In the genomic region with DNA sequence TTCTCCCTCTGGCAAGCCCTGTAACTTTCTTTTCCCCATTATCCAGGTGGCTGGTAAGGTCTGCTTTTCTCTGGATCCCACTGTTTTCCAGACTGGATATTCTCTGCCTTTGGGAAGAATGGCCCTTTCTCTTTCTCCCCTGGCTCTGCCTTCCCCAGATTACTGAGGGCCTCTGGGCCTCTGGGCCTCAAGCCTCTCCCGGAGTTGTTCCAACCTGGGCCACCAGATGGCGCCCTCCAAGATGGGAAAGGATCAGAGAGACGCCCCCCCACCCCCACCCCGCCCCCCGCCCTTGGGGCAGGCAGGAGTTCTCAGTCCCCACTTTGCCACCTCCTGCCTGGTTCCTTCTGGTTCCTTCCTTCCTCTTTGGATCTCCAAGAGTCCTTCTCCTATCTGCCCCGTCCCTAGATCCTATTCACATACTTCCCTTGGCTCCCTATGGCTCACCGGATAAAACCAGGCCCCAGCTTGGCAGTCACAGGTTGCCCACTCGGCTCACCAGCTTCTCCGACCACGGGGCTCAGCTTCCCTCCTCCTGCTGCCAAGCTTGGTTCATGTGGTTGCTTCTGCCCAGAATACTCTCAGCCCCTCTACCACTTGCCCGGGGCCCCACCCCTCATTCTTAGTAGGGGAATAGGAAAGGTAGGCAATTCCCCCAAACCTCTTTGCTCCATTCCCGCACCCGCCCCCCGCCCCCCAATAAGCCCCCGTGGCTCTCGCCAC, we compare ENCODE assay signal across 8 cellular contexts. TPM values are rescaled to one million over a fixed set of nuclear protein-coding genes. Genes with fewer than 3 reads are reported as not detected.
DNase-seq lines count a peak whose midpoint lies in the region; ATAC-seq and TF ChIP-seq lines count a peak whose summit lies in the region.

No MANE protein-coding gene starts in this region.

- no peak overlapping the region for H3K9ac ChIP-seq in iPS-18a (ENCODE audit: low read length)

- no peak for TF ChIP-seq POLR2A in spleen (IDR thresholded peaks at IDR 0.05)

- peak; percentile 65 for TF ChIP-seq CTCF in astrocyte of the cerebellum (IDR thresholded peaks at IDR 0.05; ENCODE audit: low read depth, low read length, missing control alignments)
- peak in 9 of 11 experiments; percentile 39 to 93 (median 89) for TF ChIP-seq CTCF in spleen (IDR thresholded peaks at IDR 0.05 in 8 of 11, conservative IDR thresholded peaks at IDR 0.05 in 3 of 11)

- intact Hi-C loops in spleen (cut with DNase I; ENCODE audit: low total_unique reads) = no loop called here

- DNase-seq in Daoy (ENCODE audit: low read depth) (peak; percentile 75), LHCN-M2 (ENCODE audit: low read depth) (peak; percentile 52), T-helper 22 cell (ENCODE audit: low read depth) (peak; percentile 49), astrocyte of the cerebellum (ENCODE audit: low read depth) (peak; percentile 24), spleen (peak; percentile 87)

- no peak overlapping the region for H3K4me3 ChIP-seq in astrocyte of the cerebellum (ENCODE audit: low read depth, low read length)
- H3K4me3 ChIP-seq in iPS-18a (ENCODE audit: low read length) = peak overlapping the region; percentile 78
- no peak overlapping the region for H3K4me3 ChIP-seq in spleen

- no peaks in the 10 kb centered on the region for H3K36me3 ChIP-seq in iPS-18a (ENCODE audit: control insufficient read depth, low read depth, low read length)
- peaks cover 0 to 41% (median 28%) of the 10 kb centered on the region in 6 donors for H3K36me3 ChIP-seq in spleen

- 31 to 49% (median 44%) methylated on average over 14 to 16 of the region's 16 CpGs for WGBS in spleen, 5 donors

- in situ Hi-C loops in astrocyte of the cerebellum (cut with HindIII; ENCODE audit: low sequenced_read_pairs) = loop anchor here (10.0 kb wide), 1 partner anchor 634 kb away; no protein-coding TSS in a partner anchor

- H3K4me1 ChIP-seq in iPS-18a (ENCODE audit: control insufficient read depth, low read depth, low read length) = peaks cover 22% of the 10 kb centered on the region
- H3K4me1 ChIP-seq in spleen = peaks cover 19 to 37% (median 27%) of the 10 kb centered on the region in 6 donors

- no peaks in the 10 kb centered on the region for H3K9me3 ChIP-seq in iPS-18a (ENCODE audit: control insufficient read depth, low read depth, low read length)
- H3K9me3 ChIP-seq in spleen = no peaks in the 10 kb centered on the region

- H3K27ac ChIP-seq in iPS-18a (ENCODE audit: low read length) (no peak overlapping the region), spleen (no peak overlapping the region)

- ATAC-seq in GM21515 (IDR thresholded peaks at IDR 0.05; ENCODE audit: unreplicated experiment) (no peak), GM21786 (IDR thresholded peaks at IDR 0.05; ENCODE audit: unreplicated experiment) (no peak)

- H3K27me3 ChIP-seq in iPS-18a (ENCODE audit: control insufficient read depth, insufficient read depth, low read length) (peaks cover 24% of the 10 kb centered on the region), spleen (replicated peaks in 1 of 7) (peaks cover 0 to 47% (median 33%) of the 10 kb centered on the region in 7 donors)

RNA-seq across cellular contexts. Expression of gene EPS8L1, which starts 13.0 kb away (rescaled TPM):
- 1.6 and 4.9 TPM in 2 replicates for total RNA-seq in Daoy (2014; rRNA removed; shearing (Covaris generic))
- 2.0 and 2.2 TPM in 2 replicates for total RNA-seq in LHCN-M2 (2014; rRNA removed)
- 5.3 TPM for polyA plus RNA-seq in LHCN-M2 (2012)
- 1 to 10 TPM in 5 of 7 donors, under 1 TPM in 1, not detected in 1; 0.37 to 3.4 (median 2.2) TPM for total RNA-seq in spleen
- polyA plus RNA-seq in spleen = 1 to 10 TPM; 5.2 to 5.3 (median 5.3) TPM

RNA-seq across cellular contexts. Expression of gene RDH13, which starts 25.8 kb away (rescaled TPM):
- total RNA-seq in Daoy (2014; rRNA removed; shearing (Covaris generic)) = 14.1 and 17.0 TPM in 2 replicates
- total RNA-seq in LHCN-M2 (2014; rRNA removed) (6.5 and 8.7 TPM in 2 replicates), spleen (10 to 100 TPM; 15.3 to 31.5 (median 17.9) TPM)
- 5.5 TPM for polyA plus RNA-seq in LHCN-M2 (2012)
- polyA plus RNA-seq in spleen = 10 to 100 TPM in 1 of 3 donors, 1 to 10 TPM in 2; 4.6 to 13.5 (median 7.6) TPM

RNA-seq across cellular contexts. Expression of gene PPP1R12C, which starts 28.7 kb away (rescaled TPM):
- 41.5 and 44.2 TPM in 2 replicates for total RNA-seq in Daoy (2014; rRNA removed; shearing (Covaris generic))
- total RNA-seq in LHCN-M2 (2014; rRNA removed) (78.0 and 90.4 TPM in 2 replicates), spleen (100 to 1,000 TPM in 5 of 7 donors, 10 to 100 TPM in 2; 88.2 to 193 (median 129) TPM)
- polyA plus RNA-seq in LHCN-M2 (2012) = 65.9 TPM
- polyA plus RNA-seq in spleen = 100 to 1,000 TPM in 2 of 3 donors, 10 to 100 TPM in 1; 98.2 to 292 (median 263) TPM

RNA-seq across cellular contexts. Expression of gene GP6, which starts 50.6 kb away (rescaled TPM):
- 0.91 TPM in 1 of 2 replicates, not detected in the other for total RNA-seq in Daoy (2014; rRNA removed; shearing (Covaris generic))
- total RNA-seq in LHCN-M2 (2014; rRNA removed) = not detected in 2 replicates
- polyA plus RNA-seq in LHCN-M2 (2012) = not detected
- total RNA-seq in spleen = 1 to 10 TPM; 1.3 to 3.8 (median 1.7) TPM
- polyA plus RNA-seq in spleen = under 1 TPM; 0.09 to 0.41 (median 0.35) TPM

Comparison
In these comparisons a context has a peak if more than half of its experiments do, and no peak if none do; other contexts are left out.
1. DNase-seq: peak in every context shown above with its lines; median percentile 87 in spleen; 75 in Daoy; 52 in LHCN-M2; 49 in T-helper 22 cell; 24 in astrocyte of the cerebellum.